Comparison of ENCODE assay signal across 9 cellular contexts in the genomic region with DNA sequence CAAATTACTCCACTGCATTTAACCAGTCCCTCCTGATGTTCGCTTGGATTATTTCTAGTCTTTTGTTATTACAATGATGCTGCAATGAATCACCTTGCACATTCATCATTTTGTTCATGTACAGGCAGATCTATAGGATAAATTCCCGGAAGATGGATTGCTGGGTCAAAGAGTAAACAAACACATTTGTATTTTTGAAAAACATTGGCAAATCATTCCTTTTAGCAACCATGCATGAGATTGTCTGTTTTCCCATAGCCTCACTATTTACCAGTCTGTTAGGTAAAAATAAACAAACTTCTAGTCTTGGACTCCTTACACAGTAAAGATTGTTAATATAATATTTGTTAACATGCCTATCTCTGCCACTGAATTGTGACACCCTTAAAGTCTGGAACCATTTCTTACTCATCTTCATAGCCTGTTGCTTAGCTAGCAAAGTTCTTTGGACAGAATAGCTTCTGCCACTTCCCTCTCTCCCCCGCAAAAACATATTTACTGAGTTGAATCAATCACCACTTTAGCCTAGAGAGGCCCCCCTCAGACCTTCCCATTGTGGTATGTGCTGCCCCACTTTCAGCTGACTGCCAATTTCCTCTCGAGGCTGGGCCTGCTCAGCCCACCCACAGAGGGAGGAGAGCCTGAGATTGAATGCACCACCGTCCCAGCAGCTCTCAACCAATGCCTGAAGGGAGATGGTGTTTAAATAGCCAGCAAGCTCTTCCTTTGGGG.
DNase-seq lines count a peak whose midpoint lies in the region; ATAC-seq and TF ChIP-seq lines count a peak whose summit lies in the region.
"Had no signal": no experiment of that assay in that cellular context is flagged by ENCODE, and none has a peak within 500 bp of the region (broad histone marks: within the 10 kb centered on the region; RNA-seq: fewer than 3 reads in every experiment).

No MANE protein-coding gene starts in this region.

- H3K4me3 ChIP-seq in endodermal cell (ENCODE audit: low read length) (no peak overlapping the region), tibial nerve (no peak overlapping the region), transverse colon (no peak overlapping the region)

- TF ChIP-seq POLR2A in tibial nerve (IDR thresholded peaks at IDR 0.05) (no peak), transverse colon (IDR thresholded peaks at IDR 0.05) (no peak)

- H3K9me3 ChIP-seq in endodermal cell (ENCODE audit: control insufficient read depth, low read length): no peaks in the 10 kb centered on the region
- no peaks in the 10 kb centered on the region for H3K9me3 ChIP-seq in tibial nerve
- H3K9me3 ChIP-seq in transverse colon: no peaks in the 10 kb centered on the region

- H3K27me3 ChIP-seq in endodermal cell (ENCODE audit: control insufficient read depth, insufficient read depth, low read length, poor library complexity, severe bottlenecking) (no peaks in the 10 kb centered on the region), tibial nerve (peaks cover 0 to 5% of the 10 kb centered on the region in 2 donors), transverse colon (no peaks in the 10 kb centered on the region)

- H3K36me3 ChIP-seq in endodermal cell (ENCODE audit: control insufficient read depth, insufficient read depth, low read length): no peaks in the 10 kb centered on the region
- H3K36me3 ChIP-seq in tibial nerve: no peaks in the 10 kb centered on the region
- no peaks in the 10 kb centered on the region for H3K36me3 ChIP-seq in transverse colon

- TF ChIP-seq CTCF in GM13976 (IDR thresholded peaks at IDR 0.05; ENCODE audit: borderline replicate concordance, control extremely low read depth, extremely low read depth, insufficient read depth, missing control alignments): no peak
- TF ChIP-seq CTCF in endodermal cell (conservative IDR thresholded peaks at IDR 0.05): no peak
- TF ChIP-seq CTCF in tibial nerve (IDR thresholded peaks at IDR 0.05): no peak
- TF ChIP-seq CTCF in transverse colon (IDR thresholded peaks at IDR 0.05): no peak

- H3K4me3 Mint-ChIP-seq in endodermal cell: no peak overlapping the region

- ATAC-seq in GM21723 (IDR thresholded peaks at IDR 0.05; ENCODE audit: unreplicated experiment): no peak

- intact Hi-C loops in transverse colon (cut with DNase I; ENCODE audit: low total_unique reads): no loop called here

- no peak overlapping the region for H3K27ac ChIP-seq in endodermal cell (ENCODE audit: low read depth, low read length)
- no peak overlapping the region for H3K27ac ChIP-seq in tibial nerve
- H3K27ac ChIP-seq in transverse colon: no peak overlapping the region

- DNase-seq in GM13976 (ENCODE audit: low spot score) (peak; percentile 31), NCI-H226 (peak; percentile 54), endodermal cell (peak; percentile 61), retina (peak; percentile 56), tibial nerve (ENCODE audit: low spot score in 2 of 2) (no peak), transverse colon (no peak), NCI-H748 (lab: John Stamatoyannopoulos, UW; ENCODE audit: unreplicated experiment) (no peak)
- DNase-seq: amygdala had no signal

- TF ChIP-seq EP300 in tibial nerve (IDR thresholded peaks at IDR 0.05) (no peak), transverse colon (IDR thresholded peaks at IDR 0.05; ENCODE audit: low read depth) (no peak)

- no peaks in the 10 kb centered on the region for H3K36me3 Mint-ChIP-seq in endodermal cell (ENCODE audit: low read depth)

- 67% methylated on average over 5 of the region's 5 CpGs; no CpG with 5 or more reads in 1 of the 2 experiments for WGBS in endodermal cell (ENCODE audit: insufficient coverage in 1 of 2, insufficient read length in 1 of 2), 2 experiments
- WGBS in tibial nerve, 2 donors: 38% methylated on average over 5 of the region's 5 CpGs
- 50 to 81% methylated on average over 2 to 5 of the region's 5 CpGs for whole genome bisulfite sequencing in transverse colon (ENCODE audit: low coverage in 1 of 2), 2 donors

- H3K4me1 ChIP-seq in endodermal cell (ENCODE audit: control insufficient read depth, insufficient read depth, low read length) (no peaks in the 10 kb centered on the region), tibial nerve (peaks cover 0 to 7% (median 2%) of the 10 kb centered on the region in 4 donors), transverse colon (peaks cover 0 to 3% (median 1%) of the 10 kb centered on the region in 4 donors)

- no peak overlapping the region for H3K27ac Mint-ChIP-seq in endodermal cell

- no peaks in the 10 kb centered on the region for H3K27me3 Mint-ChIP-seq in endodermal cell (ENCODE audit: insufficient read depth)

- peaks cover 56% of the 10 kb centered on the region for H3K9me3 Mint-ChIP-seq in endodermal cell

- no peak overlapping the region for H3K9ac ChIP-seq in endodermal cell (ENCODE audit: extremely low read depth, low read length, poor library complexity, severe bottlenecking)

- in situ Hi-C loops in GM13976 (cut with MboI; ENCODE audit: low sequenced_read_pairs, unreplicated experiment) (no loop called here), transverse colon (cut with MboI; ENCODE audit: low pct_ligation_motif_present in 1 of 4, low pct_unique_long_range_greater_than_20kb in 1 of 4, low sequenced_read_pairs in 3 of 4) (no loop called here)

- H3K4me1 Mint-ChIP-seq in endodermal cell: peaks cover 3% of the 10 kb centered on the region

Comparison
In these comparisons a context has a peak if more than half of its experiments do, and no peak if none do; other contexts are left out.
1. DNase-seq: peak in GM13976 (single experiment), NCI-H226 (single experiment), endodermal cell (single experiment) and retina (single experiment); none in tibial nerve (0 of 2), transverse colon (single experiment) and NCI-H748 (single experiment).